1 cellular context compared by ENCODE assay signal in genomic region chr16:87458424-87458915, GRCh38.
TF ChIP-seq lines count a peak whose summit lies in the region.

No MANE protein-coding gene starts in this region.

TF ChIP-seq in HCT116, 20 proteins besides CTCF, POLR2A, EP300 and RAD21:
- TF ChIP-seq ATF3 (IDR thresholded peaks at IDR 0.05), result no peak
- no peak for TF ChIP-seq ZNF274 (IDR thresholded peaks at IDR 0.05; ENCODE audit: low read depth, low read length)
- no peak for TF ChIP-seq EGR1 (IDR thresholded peaks at IDR 0.05; ENCODE audit: low read depth)
- no peak for TF ChIP-seq EZH2 (IDR thresholded peaks at IDR 0.05)
- TF ChIP-seq ELF1 (IDR thresholded peaks at IDR 0.05; ENCODE audit: borderline replicate concordance, low read depth), result no peak
- no peak for TF ChIP-seq FOSL1 (IDR thresholded peaks at IDR 0.05; ENCODE audit: low read depth)
- TF ChIP-seq REST (IDR thresholded peaks at IDR 0.05; ENCODE audit: low read depth), result no peak
- TF ChIP-seq JUND (IDR thresholded peaks at IDR 0.05), result no peak
- no peak for TF ChIP-seq SRF (IDR thresholded peaks at IDR 0.05; ENCODE audit: low read depth)
- no peak for TF ChIP-seq POLR2AphosphoS5 (IDR thresholded peaks at IDR 0.05; ENCODE audit: low read depth, low read length)
- no peak for TF ChIP-seq ZFX (IDR thresholded peaks at IDR 0.05)
- TF ChIP-seq TCF7L2 (IDR thresholded peaks at IDR 0.05; ENCODE audit: borderline replicate concordance, extremely low read depth, insufficient read depth, insufficient read length), result no peak
- no peak for TF ChIP-seq CBX3 (IDR thresholded peaks at IDR 0.05; ENCODE audit: low read depth)
- no peak for TF ChIP-seq SP1 (IDR thresholded peaks at IDR 0.05; ENCODE audit: low read depth)
- TF ChIP-seq CEBPB (IDR thresholded peaks at IDR 0.05; ENCODE audit: low read depth), result no peak
- no peak for TF ChIP-seq ZBTB33 (IDR thresholded peaks at IDR 0.05; ENCODE audit: extremely low read depth, insufficient replicate concordance, low read length)
- no peak for TF ChIP-seq SIN3A (IDR thresholded peaks at IDR 0.05; ENCODE audit: low read depth)
- TF ChIP-seq EZH2phosphoT487 (IDR thresholded peaks at IDR 0.05; ENCODE audit: borderline replicate concordance), result no peak
